ENCODE assay signal across 12 cellular contexts in genomic region chr10:132987671-132988571, GRCh38. TPM values are rescaled to one million over a fixed set of nuclear protein-coding genes. Genes with fewer than 3 reads are reported as not detected.
DNase-seq lines count a peak whose midpoint lies in the region; ATAC-seq and TF ChIP-seq lines count a peak whose summit lies in the region.
"Had no signal": no experiment of that assay in that cellular context is flagged by ENCODE, and none has a peak within 500 bp of the region (broad histone marks: within the 10 kb centered on the region; RNA-seq: fewer than 3 reads in every experiment).

No MANE protein-coding gene starts in this region.

- peaks cover 11% of the 10 kb centered on the region for H3K27me3 ChIP-seq in transverse colon
- H3K27me3 ChIP-seq: SJCRH30 had no signal

- H3K36me3 ChIP-seq in transverse colon = no peaks in the 10 kb centered on the region
- H3K36me3 ChIP-seq: SJCRH30 had no signal

- intact Hi-C loops in transverse colon (cut with DNase I; ENCODE audit: low total_unique reads) = no loop called here

- no peak overlapping the region for H3K4me3 ChIP-seq in transverse colon
- H3K4me3 ChIP-seq: SJCRH30 had no signal

- ATAC-seq in HG02870 (IDR thresholded peaks at IDR 0.05; ENCODE audit: unreplicated experiment) = no peak

- DNase-seq in DMS79 treated with DMSO at 0.1 percent for 48 hours (lab: John Stamatoyannopoulos, UW) (peak; percentile 64), RKO (ENCODE audit: low spot score) (peak; percentile 39), epidermal melanocyte (ENCODE audit: insufficient read length, low spot score) (peak; percentile 50), occipital lobe (lab: John Stamatoyannopoulos, UW) (peak; percentile 74), transverse colon (no peak)
- no peak for DNase-seq in activated CD4-positive, alpha-beta T cell treated with anti-CD3 and anti-CD28 coated beads for 1 hour
- no peak for DNase-seq in stimulated activated CD4-positive, alpha-beta T cell treated with anti-CD3 and anti-CD28 coated beads, Interleukin-4, amount 100 ng/mL, for 4 hours
- DNase-seq: activated T-cell treated with anti-CD3 and anti-CD28 coated beads, Interleukin-2, amount 50 U/mL, for 1 hour; NCI-H1105 treated with DMSO at 0.1 percent for 48 hours; SJCRH30; stimulated activated CD4-positive, alpha-beta T cell treated with anti-CD3 and anti-CD28 coated beads, Interleukin-4, amount 100 ng/mL, for 1 hour had no signal

- H3K4me1 ChIP-seq in transverse colon = no peaks in the 10 kb centered on the region
- H3K4me1 ChIP-seq: SJCRH30 had no signal

- no peak for TF ChIP-seq POLR2A in transverse colon (IDR thresholded peaks at IDR 0.05)

- in situ Hi-C loops in transverse colon (cut with MboI; ENCODE audit: low pct_ligation_motif_present in 1 of 4, low pct_unique_long_range_greater_than_20kb in 1 of 4, low sequenced_read_pairs in 3 of 4) = no loop called here

- no peak for TF ChIP-seq EP300 in transverse colon (IDR thresholded peaks at IDR 0.05; ENCODE audit: low read depth)

- H3K9me3 ChIP-seq in transverse colon = no peaks in the 10 kb centered on the region
- H3K9me3 ChIP-seq: SJCRH30 had no signal

- no peak for TF ChIP-seq CTCF in transverse colon (IDR thresholded peaks at IDR 0.05)

- H3K27ac ChIP-seq in transverse colon = no peak overlapping the region
- H3K27ac ChIP-seq: SJCRH30 had no signal

- WGBS in transverse colon (ENCODE audit: low coverage in 1 of 2), 2 donors = 62 to 74% methylated on average over 10 to 29 of the region's 29 CpGs

RNA-seq across cellular contexts. Expression of gene CFAP46, which starts 45.6 kb away (rescaled TPM):
- total RNA-seq in occipital lobe (1.9 TPM), transverse colon (not detected)

Comparison
In these comparisons a context has a peak if more than half of its experiments do, and no peak if none do; other contexts are left out.
1. DNase-seq: peak in DMS79 treated with DMSO at 0.1 percent for 48 hours (single experiment), RKO (single experiment), epidermal melanocyte (single experiment) and occipital lobe (single experiment); none in activated CD4-positive, alpha-beta T cell treated with anti-CD3 and anti-CD28 coated beads for 1 hour (single experiment), stimulated activated CD4-positive, alpha-beta T cell treated with anti-CD3 and anti-CD28 coated beads, Interleukin-4, amount 100 ng/mL, for 4 hours (0 of 2) and transverse colon (single experiment).